9 cellular contexts compared by ENCODE assay signal in the genomic region with DNA sequence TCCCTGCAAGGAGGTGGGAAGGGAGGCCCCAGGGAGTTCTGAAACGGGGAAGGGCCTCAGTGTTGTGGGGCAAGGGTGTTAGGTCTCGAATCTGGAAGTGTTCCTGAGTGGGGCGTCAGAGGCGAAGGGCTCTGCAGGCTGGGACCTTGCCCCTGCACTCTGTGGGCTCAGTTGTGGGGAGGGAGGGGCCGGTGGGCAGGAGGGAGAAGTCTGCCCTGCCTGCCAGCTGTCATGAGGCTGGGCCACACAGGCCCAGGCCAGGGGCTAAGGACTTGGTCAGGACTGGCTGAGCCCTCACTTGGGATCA. TPM values are rescaled to one million over a fixed set of nuclear protein-coding genes. Genes with fewer than 3 reads are reported as not detected.
A peak's percentile ranks its signal among the peaks of the same experiment; 100 is the strongest.
DNase-seq lines count a peak whose midpoint lies in the region; ATAC-seq and TF ChIP-seq lines count a peak whose summit lies in the region.
"Had no signal": no experiment of that assay in that cellular context is flagged by ENCODE, and none has a peak within 500 bp of the region (broad histone marks: within the 10 kb centered on the region; RNA-seq: fewer than 3 reads in every experiment).

A gene (plus strand): TSS at position 59 of the 307 bp plus-strand sequence. CDS start 689 bp downstream, outside the sequence.

- H3K36me3 ChIP-seq in left ventricle myocardium inferior (peaks cover 32% of the 10 kb centered on the region), skeletal muscle satellite cell (ENCODE audit: insufficient read depth, low read length) (peaks cover 21% of the 10 kb centered on the region)

- intact Hi-C loops in left ventricle myocardium inferior (cut with micrococcal nuclease), result no loop called here

- peaks cover 87% of the 10 kb centered on the region for H3K4me1 ChIP-seq in left ventricle myocardium inferior
- H3K4me1 ChIP-seq in skeletal muscle satellite cell (ENCODE audit: control insufficient read depth, insufficient read depth, low read length), result peaks cover 59% of the 10 kb centered on the region

- H3K9me3 ChIP-seq in left ventricle myocardium inferior (replicated peaks) (no peaks in the 10 kb centered on the region), skeletal muscle satellite cell (replicated peaks; ENCODE audit: low read length) (no peaks in the 10 kb centered on the region)

- no peak for DNase-seq in left ventricle myocardium inferior
- no peak for DNase-seq in NCI-H82 treated with DMSO at 0.1 percent for 48 hours (lab: John Stamatoyannopoulos, UW; ENCODE audit: unreplicated experiment)
- DNase-seq in activated CD4-positive, alpha-beta T cell treated with anti-CD3 and anti-CD28 coated beads, Interleukin-2, amount 50 U/mL, for 4 hours, result no peak
- no peak for DNase-seq in OCI-M2 (lab: John Stamatoyannopoulos, UW; ENCODE audit: unreplicated experiment)
- DNase-seq in kidney tubule cell (ENCODE audit: low spot score), result no peak
- DNase-seq: NCI-H1048 had no signal

- H3K4me3 ChIP-seq in left ventricle myocardium inferior, result peak within 1 kb of the TSS; percentile 73
- peak within 1 kb of the TSS; percentile 30 for H3K4me3 ChIP-seq in skeletal muscle satellite cell (ENCODE audit: low read length)

- H3K4me2 ChIP-seq in skeletal muscle satellite cell (ENCODE audit: low read length), result peak within 1 kb of the TSS; percentile 58

- no peak for TF ChIP-seq CTCF in VCaP (conservative IDR thresholded peaks at IDR 0.05)
- TF ChIP-seq CTCF in left ventricle myocardium inferior (IDR thresholded peaks at IDR 0.05; ENCODE audit: borderline replicate concordance), result no peak

- H3K27ac ChIP-seq in VCaP, result peak within 1 kb of the TSS; percentile 95
- H3K27ac ChIP-seq in left ventricle myocardium inferior (replicated peaks), result peak within 1 kb of the TSS; percentile 92

- H3K27me3 ChIP-seq in left ventricle myocardium inferior (ENCODE audit: low read depth) (no peaks in the 10 kb centered on the region), skeletal muscle satellite cell (ENCODE audit: control insufficient read depth, insufficient read depth, low read length) (peaks cover 2% of the 10 kb centered on the region)

- peak; percentile 12 for ATAC-seq in GM21526 (IDR thresholded peaks at IDR 0.05; ENCODE audit: low FRiP score, unreplicated experiment)

- no peak within 1 kb of the TSS for H3K9ac ChIP-seq in skeletal muscle satellite cell (ENCODE audit: low read depth, low read length)

RNA-seq across cellular contexts. Expression of the gene that starts here (rescaled TPM):
- 23.2 TPM for total RNA-seq in left ventricle myocardium inferior
- total RNA-seq in skeletal muscle satellite cell (2012; rRNA removed), result 4.1 and 6.8 TPM in 2 replicates
